Comparison of ENCODE assay signal across 16 cellular contexts in genomic region chr16:70805787-70806186, GRCh38. TPM values are rescaled to one million over a fixed set of nuclear protein-coding genes. Genes with fewer than 3 reads are reported as not detected.
DNase-seq lines count a peak whose midpoint lies in the region; ATAC-seq, FAIRE-seq and TF ChIP-seq lines count a peak whose summit lies in the region.
"Had no signal": no experiment of that assay in that cellular context is flagged by ENCODE, and none has a peak within 500 bp of the region (broad histone marks: within the 10 kb centered on the region; RNA-seq: fewer than 3 reads in every experiment).

No MANE protein-coding gene starts in this region.

- H3K27ac ChIP-seq in aorta (ENCODE audit: low read depth in 1 of 2, low read length in 2 of 2) = no peak overlapping the region
- no peak overlapping the region for H3K27ac ChIP-seq in Peyer's patch
- H3K27ac ChIP-seq: psoas muscle had no signal

- intact Hi-C loops in aorta (cut with DNase I) = loop anchor here in 1 of 2 donors (5.0 kb wide), 1 partner anchor 552 kb away; the partner anchor contains the start of gene CALB2

- no peaks in the 10 kb centered on the region for H3K36me3 ChIP-seq in aorta (ENCODE audit: control insufficient read depth in 1 of 2, insufficient read depth in 2 of 2, low read length in 1 of 2)
- no peaks in the 10 kb centered on the region for H3K36me3 ChIP-seq in Peyer's patch

- no peak for TF ChIP-seq POLR2A in Peyer's patch (IDR thresholded peaks at IDR 0.05)

- ATAC-seq in aorta (ENCODE audit: low FRiP score) = no peak
- ATAC-seq: HepG2, psoas muscle, Right ventricle myocardium inferior had no signal

- DNase-seq in ELR (ENCODE audit: low read depth) = peak; percentile 98
- peak; percentile 57 for DNase-seq in RCC 7860 (ENCODE audit: low spot score)
- DNase-seq in epithelial cell of esophagus (ENCODE audit: low read depth) = peak; percentile 87
- peak; percentile 39 for DNase-seq in skeletal muscle cell (ENCODE audit: low read depth)
- no peak for DNase-seq in stimulated activated CD4-positive, alpha-beta T cell treated with anti-CD3 and anti-CD28 coated beads, Interleukin-2, amount 100 ng/mL, for 48 hours
- no peak for DNase-seq in aorta
- no peak for DNase-seq in HuH-7 (ENCODE audit: low spot score)
- DNase-seq in Peyer's patch = no peak
- DNase-seq: CD4-positive, alpha-beta memory T cell; GF-D8; NCI-H1694; NCI-H526; psoas muscle; stimulated activated CD4-positive, alpha-beta T cell treated with anti-CD3 and anti-CD28 coated beads, Interleukin-2, amount 100 ng/mL, for 24 hours had no signal

- TF ChIP-seq CTCF in epithelial cell of esophagus (IDR thresholded peaks at IDR 0.05; ENCODE audit: insufficient read depth, low read depth, low read length, missing control alignments) = no peak
- no peak for TF ChIP-seq CTCF in Peyer's patch (IDR thresholded peaks at IDR 0.05)

- H3K4me3 ChIP-seq in epithelial cell of esophagus (ENCODE audit: low read length) (no peak overlapping the region), skeletal muscle cell (ENCODE audit: low read depth, low read length) (no peak overlapping the region), aorta (ENCODE audit: low read length in 2 of 2) (no peak overlapping the region), Peyer's patch (no peak overlapping the region)
- H3K4me3 ChIP-seq: psoas muscle had no signal

- H3K9me3 ChIP-seq in aorta (ENCODE audit: control insufficient read depth, low read length) (peaks cover 3% of the 10 kb centered on the region), Peyer's patch (no peaks in the 10 kb centered on the region)
- H3K9me3 ChIP-seq: psoas muscle had no signal

- 71 to 74% methylated on average over 3 of the region's 3 CpGs for WGBS in aorta, 2 donors

- H3K27me3 ChIP-seq in aorta (ENCODE audit: control insufficient read depth in 1 of 2, insufficient read depth in 2 of 2, low read length in 1 of 2) (no peaks in the 10 kb centered on the region), Peyer's patch (no peaks in the 10 kb centered on the region)

- H3K4me1 ChIP-seq in aorta (ENCODE audit: control insufficient read depth in 1 of 2, insufficient read depth in 2 of 2, low read length in 2 of 2) = no peaks in the 10 kb centered on the region
- H3K4me1 ChIP-seq in Peyer's patch = no peaks in the 10 kb centered on the region
- H3K4me1 ChIP-seq: psoas muscle had no signal

- FAIRE-seq in RCC 7860 (lab: Jason Lieb, UNC) = no peak
- FAIRE-seq: HepG2 had no signal

RNA-seq across cellular contexts. Expression of gene VAC14, which starts 4.8 kb away (rescaled TPM):
- total RNA-seq in aorta = 10 to 100 TPM; 24.6 to 25.0 TPM
- 10 to 100 TPM; 19.8 to 24.8 TPM for polyA plus RNA-seq in aorta
- total RNA-seq in Peyer's patch = 100 to 1,000 TPM in 1 of 4 donors, 10 to 100 TPM in 3; 44.0 to 106 (median 64.5) TPM

Comparison
In these comparisons a context has a peak if more than half of its experiments do, and no peak if none do; other contexts are left out.
1. DNase-seq: peak in ELR (single experiment), RCC 7860 (single experiment), epithelial cell of esophagus (single experiment) and skeletal muscle cell (single experiment); none in stimulated activated CD4-positive, alpha-beta T cell treated with anti-CD3 and anti-CD28 coated beads, Interleukin-2, amount 100 ng/mL, for 48 hours (0 of 2), aorta (0 of 2), HuH-7 (single experiment) and Peyer's patch (0 of 3).